Comparison of ENCODE assay signal across 1 cellular context in the genomic region with DNA sequence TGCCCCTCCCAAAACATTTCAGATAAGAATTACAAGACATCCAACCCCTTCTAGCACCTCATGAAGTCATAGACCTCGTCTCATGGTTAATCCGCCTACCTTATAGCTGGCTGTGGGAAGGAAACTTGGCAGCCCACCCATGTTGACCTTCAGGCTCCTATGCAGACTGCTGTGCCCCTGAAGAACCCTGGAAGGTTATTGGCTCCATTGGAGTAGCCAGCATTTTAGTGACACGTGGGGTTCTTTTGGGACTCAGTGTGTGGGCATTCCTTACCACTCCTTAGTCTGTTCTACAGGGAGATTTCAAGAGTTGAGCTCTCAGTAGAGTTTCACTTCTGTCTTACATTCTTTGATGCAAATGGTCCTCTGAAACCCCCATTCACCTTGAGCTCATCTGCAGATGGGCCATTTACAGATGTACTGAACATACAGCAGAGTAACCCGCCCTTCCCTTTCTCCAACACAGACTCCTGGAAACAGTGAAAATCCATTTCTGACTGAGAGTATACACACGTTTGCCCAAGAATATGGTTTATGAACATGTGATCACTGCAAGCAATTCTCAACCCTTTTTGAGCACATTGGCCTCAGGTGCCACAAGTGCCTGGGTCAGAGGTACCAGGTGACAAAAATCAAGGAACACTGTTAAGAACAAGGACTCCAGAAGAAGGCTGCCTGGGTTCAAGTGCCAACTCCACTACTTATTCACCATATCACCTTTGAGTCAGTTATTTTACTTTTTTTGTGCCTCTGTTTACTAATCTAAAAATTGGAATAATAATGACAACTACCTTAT.
TF ChIP-seq lines count a peak whose summit lies in the region.

No MANE protein-coding gene starts in this region.

TF ChIP-seq in H1, 55 proteins besides CTCF, POLR2A, EP300 and RAD21:
- TF ChIP-seq RFX5 (IDR thresholded peaks at IDR 0.05; ENCODE audit: borderline replicate concordance, low read depth, low read length) (no peak), SIN3A (conservative IDR thresholded peaks at IDR 0.05 in 1 of 2, IDR thresholded peaks at IDR 0.05 in 1 of 2; ENCODE audit: low read depth in 1 of 2, low read length in 2 of 2) (no peak), SRF (IDR thresholded peaks at IDR 0.05; ENCODE audit: low read depth, low read length) (no peak), CBX8 (IDR thresholded peaks at IDR 0.05; ENCODE audit: borderline replicate concordance, low read depth, low read length) (no peak), RBBP5 (IDR thresholded peaks at IDR 0.05; ENCODE audit: borderline replicate concordance, low read depth, low read length) (no peak), RNF2 (IDR thresholded peaks at IDR 0.05; ENCODE audit: borderline replicate concordance, low read depth, low read length, missing control alignments, poor library complexity, severe bottlenecking) (no peak), SP2 (IDR thresholded peaks at IDR 0.05; ENCODE audit: low read length) (no peak), EGR1 (IDR thresholded peaks at IDR 0.05; ENCODE audit: borderline replicate concordance, low read depth, low read length) (no peak), CTBP2 (IDR thresholded peaks at IDR 0.05; ENCODE audit: borderline replicate concordance, insufficient read depth, insufficient read length, low read length) (no peak), GTF2F1 (IDR thresholded peaks at IDR 0.05; ENCODE audit: borderline replicate concordance, low read depth, low read length) (no peak), RXRA (IDR thresholded peaks at IDR 0.05; ENCODE audit: insufficient read depth, low read depth, low read length) (no peak), SUZ12 (IDR thresholded peaks at IDR 0.05; ENCODE audit: low read length) (no peak), JUN (IDR thresholded peaks at IDR 0.05; ENCODE audit: low read depth, low read length) (no peak), SP1 (IDR thresholded peaks at IDR 0.05; ENCODE audit: low read depth, low read length) (no peak), JUND (IDR thresholded peaks at IDR 0.05; ENCODE audit: low read length) (no peak)
- TF ChIP-seq, protein P1, sequence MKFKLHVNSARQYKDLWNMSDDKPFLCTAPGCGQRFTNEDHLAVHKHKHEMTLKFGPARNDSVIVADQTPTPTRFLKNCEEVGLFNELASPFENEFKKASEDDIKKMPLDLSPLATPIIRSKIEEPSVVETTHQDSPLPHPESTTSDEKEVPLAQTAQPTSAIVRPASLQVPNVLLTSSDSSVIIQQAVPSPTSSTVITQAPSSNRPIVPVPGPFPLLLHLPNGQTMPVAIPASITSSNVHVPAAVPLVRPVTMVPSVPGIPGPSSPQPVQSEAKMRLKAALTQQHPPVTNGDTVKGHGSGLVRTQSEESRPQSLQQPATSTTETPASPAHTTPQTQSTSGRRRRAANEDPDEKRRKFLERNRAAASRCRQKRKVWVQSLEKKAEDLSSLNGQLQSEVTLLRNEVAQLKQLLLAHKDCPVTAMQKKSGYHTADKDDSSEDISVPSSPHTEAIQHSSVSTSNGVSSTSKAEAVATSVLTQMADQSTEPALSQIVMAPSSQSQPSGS (IDR thresholded peaks at IDR 0.05; ENCODE audit: low read length), result no peak
- TF ChIP-seq, protein P2, sequence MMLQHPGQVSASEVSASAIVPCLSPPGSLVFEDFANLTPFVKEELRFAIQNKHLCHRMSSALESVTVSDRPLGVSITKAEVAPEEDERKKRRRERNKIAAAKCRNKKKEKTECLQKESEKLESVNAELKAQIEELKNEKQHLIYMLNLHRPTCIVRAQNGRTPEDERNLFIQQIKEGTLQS (IDR thresholded peaks at IDR 0.05; ENCODE audit: insufficient read depth, low read depth, low read length), result no peak
- TF ChIP-seq, protein P3, sequence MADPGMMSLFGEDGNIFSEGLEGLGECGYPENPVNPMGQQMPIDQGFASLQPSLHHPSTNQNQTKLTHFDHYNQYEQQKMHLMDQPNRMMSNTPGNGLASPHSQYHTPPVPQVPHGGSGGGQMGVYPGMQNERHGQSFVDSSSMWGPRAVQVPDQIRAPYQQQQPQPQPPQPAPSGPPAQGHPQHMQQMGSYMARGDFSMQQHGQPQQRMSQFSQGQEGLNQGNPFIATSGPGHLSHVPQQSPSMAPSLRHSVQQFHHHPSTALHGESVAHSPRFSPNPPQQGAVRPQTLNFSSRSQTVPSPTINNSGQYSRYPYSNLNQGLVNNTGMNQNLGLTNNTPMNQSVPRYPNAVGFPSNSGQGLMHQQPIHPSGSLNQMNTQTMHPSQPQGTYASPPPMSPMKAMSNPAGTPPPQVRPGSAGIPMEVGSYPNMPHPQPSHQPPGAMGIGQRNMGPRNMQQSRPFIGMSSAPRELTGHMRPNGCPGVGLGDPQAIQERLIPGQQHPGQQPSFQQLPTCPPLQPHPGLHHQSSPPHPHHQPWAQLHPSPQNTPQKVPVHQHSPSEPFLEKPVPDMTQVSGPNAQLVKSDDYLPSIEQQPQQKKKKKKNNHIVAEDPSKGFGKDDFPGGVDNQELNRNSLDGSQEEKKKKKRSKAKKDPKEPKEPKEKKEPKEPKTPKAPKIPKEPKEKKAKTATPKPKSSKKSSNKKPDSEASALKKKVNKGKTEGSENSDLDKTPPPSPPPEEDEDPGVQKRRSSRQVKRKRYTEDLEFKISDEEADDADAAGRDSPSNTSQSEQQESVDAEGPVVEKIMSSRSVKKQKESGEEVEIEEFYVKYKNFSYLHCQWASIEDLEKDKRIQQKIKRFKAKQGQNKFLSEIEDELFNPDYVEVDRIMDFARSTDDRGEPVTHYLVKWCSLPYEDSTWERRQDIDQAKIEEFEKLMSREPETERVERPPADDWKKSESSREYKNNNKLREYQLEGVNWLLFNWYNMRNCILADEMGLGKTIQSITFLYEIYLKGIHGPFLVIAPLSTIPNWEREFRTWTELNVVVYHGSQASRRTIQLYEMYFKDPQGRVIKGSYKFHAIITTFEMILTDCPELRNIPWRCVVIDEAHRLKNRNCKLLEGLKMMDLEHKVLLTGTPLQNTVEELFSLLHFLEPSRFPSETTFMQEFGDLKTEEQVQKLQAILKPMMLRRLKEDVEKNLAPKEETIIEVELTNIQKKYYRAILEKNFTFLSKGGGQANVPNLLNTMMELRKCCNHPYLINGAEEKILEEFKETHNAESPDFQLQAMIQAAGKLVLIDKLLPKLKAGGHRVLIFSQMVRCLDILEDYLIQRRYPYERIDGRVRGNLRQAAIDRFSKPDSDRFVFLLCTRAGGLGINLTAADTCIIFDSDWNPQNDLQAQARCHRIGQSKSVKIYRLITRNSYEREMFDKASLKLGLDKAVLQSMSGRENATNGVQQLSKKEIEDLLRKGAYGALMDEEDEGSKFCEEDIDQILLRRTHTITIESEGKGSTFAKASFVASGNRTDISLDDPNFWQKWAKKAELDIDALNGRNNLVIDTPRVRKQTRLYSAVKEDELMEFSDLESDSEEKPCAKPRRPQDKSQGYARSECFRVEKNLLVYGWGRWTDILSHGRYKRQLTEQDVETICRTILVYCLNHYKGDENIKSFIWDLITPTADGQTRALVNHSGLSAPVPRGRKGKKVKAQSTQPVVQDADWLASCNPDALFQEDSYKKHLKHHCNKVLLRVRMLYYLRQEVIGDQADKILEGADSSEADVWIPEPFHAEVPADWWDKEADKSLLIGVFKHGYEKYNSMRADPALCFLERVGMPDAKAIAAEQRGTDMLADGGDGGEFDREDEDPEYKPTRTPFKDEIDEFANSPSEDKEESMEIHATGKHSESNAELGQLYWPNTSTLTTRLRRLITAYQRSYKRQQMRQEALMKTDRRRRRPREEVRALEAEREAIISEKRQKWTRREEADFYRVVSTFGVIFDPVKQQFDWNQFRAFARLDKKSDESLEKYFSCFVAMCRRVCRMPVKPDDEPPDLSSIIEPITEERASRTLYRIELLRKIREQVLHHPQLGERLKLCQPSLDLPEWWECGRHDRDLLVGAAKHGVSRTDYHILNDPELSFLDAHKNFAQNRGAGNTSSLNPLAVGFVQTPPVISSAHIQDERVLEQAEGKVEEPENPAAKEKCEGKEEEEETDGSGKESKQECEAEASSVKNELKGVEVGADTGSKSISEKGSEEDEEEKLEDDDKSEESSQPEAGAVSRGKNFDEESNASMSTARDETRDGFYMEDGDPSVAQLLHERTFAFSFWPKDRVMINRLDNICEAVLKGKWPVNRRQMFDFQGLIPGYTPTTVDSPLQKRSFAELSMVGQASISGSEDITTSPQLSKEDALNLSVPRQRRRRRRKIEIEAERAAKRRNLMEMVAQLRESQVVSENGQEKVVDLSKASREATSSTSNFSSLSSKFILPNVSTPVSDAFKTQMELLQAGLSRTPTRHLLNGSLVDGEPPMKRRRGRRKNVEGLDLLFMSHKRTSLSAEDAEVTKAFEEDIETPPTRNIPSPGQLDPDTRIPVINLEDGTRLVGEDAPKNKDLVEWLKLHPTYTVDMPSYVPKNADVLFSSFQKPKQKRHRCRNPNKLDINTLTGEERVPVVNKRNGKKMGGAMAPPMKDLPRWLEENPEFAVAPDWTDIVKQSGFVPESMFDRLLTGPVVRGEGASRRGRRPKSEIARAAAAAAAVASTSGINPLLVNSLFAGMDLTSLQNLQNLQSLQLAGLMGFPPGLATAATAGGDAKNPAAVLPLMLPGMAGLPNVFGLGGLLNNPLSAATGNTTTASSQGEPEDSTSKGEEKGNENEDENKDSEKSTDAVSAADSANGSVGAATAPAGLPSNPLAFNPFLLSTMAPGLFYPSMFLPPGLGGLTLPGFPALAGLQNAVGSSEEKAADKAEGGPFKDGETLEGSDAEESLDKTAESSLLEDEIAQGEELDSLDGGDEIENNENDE (IDR thresholded peaks at IDR 0.05; ENCODE audit: insufficient replicate concordance, low read length), result no peak
- TF ChIP-seq, protein P4, sequence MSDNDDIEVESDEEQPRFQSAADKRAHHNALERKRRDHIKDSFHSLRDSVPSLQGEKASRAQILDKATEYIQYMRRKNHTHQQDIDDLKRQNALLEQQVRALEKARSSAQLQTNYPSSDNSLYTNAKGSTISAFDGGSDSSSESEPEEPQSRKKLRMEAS (IDR thresholded peaks at IDR 0.05), result no peak
- TF ChIP-seq, protein P5, sequence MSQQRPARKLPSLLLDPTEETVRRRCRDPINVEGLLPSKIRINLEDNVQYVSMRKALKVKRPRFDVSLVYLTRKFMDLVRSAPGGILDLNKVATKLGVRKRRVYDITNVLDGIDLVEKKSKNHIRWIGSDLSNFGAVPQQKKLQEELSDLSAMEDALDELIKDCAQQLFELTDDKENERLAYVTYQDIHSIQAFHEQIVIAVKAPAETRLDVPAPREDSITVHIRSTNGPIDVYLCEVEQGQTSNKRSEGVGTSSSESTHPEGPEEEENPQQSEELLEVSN (IDR thresholded peaks at IDR 0.05), result no peak
